ENCODE assay signal across 35 cellular contexts in the genomic region with DNA sequence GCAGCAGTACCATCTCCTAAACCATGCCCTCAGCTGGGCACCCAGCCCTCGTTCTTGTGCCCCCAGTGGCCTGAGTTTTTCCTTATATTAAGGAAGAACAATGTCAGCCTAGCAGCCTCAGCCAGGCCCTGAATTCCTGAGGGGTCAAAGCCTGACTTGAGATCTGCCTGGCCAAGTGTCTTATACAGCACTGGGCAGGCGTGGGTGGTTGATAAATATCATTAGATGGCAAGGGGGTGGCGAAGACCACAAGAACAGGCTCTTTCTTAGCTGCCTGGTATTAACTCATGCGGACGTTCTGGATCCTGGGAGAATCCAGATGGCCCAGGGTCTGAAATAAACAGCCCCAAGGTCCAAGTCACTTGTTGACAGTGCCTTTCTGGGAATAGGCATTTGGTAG. TPM values are rescaled to one million over a fixed set of nuclear protein-coding genes. Genes with fewer than 3 reads are reported as not detected.
"Had no signal": no experiment of that assay in that cellular context is flagged by ENCODE, and none has a peak within 500 bp of the region (broad histone marks: within the 10 kb centered on the region; RNA-seq: fewer than 3 reads in every experiment).

No MANE protein-coding gene starts in this region.

- H3K79me2 ChIP-seq: parathyroid adenoma had no signal

- H3K9me3 Mint-ChIP-seq: natural killer cell; nephron progenitor cell; neural crest cell; stimulated activated memory B cell treated with anti-CD40 and anti-IgM and Interleukin-4, amounts not matched to agents 10 μg/mL and 1 μg/mL and 100 μg/mL, for 72 hours; stimulated activated naive CD8-positive, alpha-beta T cell treated with anti-CD3 and anti-CD28 coated beads, Interleukin-15, amount 100 ng/mL, for 72 hours; type B pancreatic cell had no signal

- H3K36me3 Mint-ChIP-seq: natural killer cell; stimulated activated memory B cell treated with anti-CD40 and anti-IgM and Interleukin-4, amounts not matched to agents 10 μg/mL and 1 μg/mL and 100 μg/mL, for 72 hours; type B pancreatic cell had no signal

- H3K36me3 ChIP-seq: neutrophil, ovary, right lobe of liver, sigmoid colon, spleen, suprapubic skin, tibial artery, transverse colon, upper lobe of right lung, uterus had no signal

- H3K4me3 ChIP-seq: ovary, psoas muscle, right lobe of liver, sigmoid colon, skin epidermis, smooth muscle cell, spleen, suprapubic skin, testis, tibial artery, transverse colon, upper lobe of right lung, uterus had no signal

- H3K27me3 ChIP-seq: neutrophil, ovary, right lobe of liver, sigmoid colon, suprapubic skin, testis, tibial artery, transverse colon, upper lobe of right lung, uterus had no signal

- H3K4me3 Mint-ChIP-seq: naive thymus-derived CD4-positive, alpha-beta T cell; natural killer cell; nephron progenitor cell; neural crest cell; stimulated activated memory B cell treated with anti-CD40 and anti-IgM and Interleukin-4, amounts not matched to agents 10 μg/mL and 1 μg/mL and 100 μg/mL, for 72 hours; stimulated activated naive CD8-positive, alpha-beta T cell treated with anti-CD3 and anti-CD28 coated beads, Interleukin-15, amount 100 ng/mL, for 72 hours; type B pancreatic cell had no signal

- H3K4me1 Mint-ChIP-seq: naive thymus-derived CD4-positive, alpha-beta T cell; natural killer cell; stimulated activated memory B cell treated with anti-CD40 and anti-IgM and Interleukin-4, amounts not matched to agents 10 μg/mL and 1 μg/mL and 100 μg/mL, for 72 hours; stimulated activated naive CD8-positive, alpha-beta T cell treated with anti-CD3 and anti-CD28 coated beads, Interleukin-15, amount 100 ng/mL, for 72 hours had no signal

- H3K27ac ChIP-seq: neutrophil, ovary, parathyroid adenoma, psoas muscle, right lobe of liver, sigmoid colon, skin epidermis, spleen, suprapubic skin, testis, tibial artery, transverse colon, upper lobe of right lung, uterus had no signal

- ATAC-seq: naive thymus-derived CD4-positive, alpha-beta T cell; natural killer cell; psoas muscle; right cardiac atrium; right lobe of liver; stimulated activated memory B cell treated with anti-CD40 and anti-IgM and Interleukin-4, amounts not matched to agents 10 μg/mL and 1 μg/mL and 100 μg/mL, for 72 hours; stimulated activated naive CD8-positive, alpha-beta T cell treated with anti-CD3 and anti-CD28 coated beads, Interleukin-15, amount 100 ng/mL, for 72 hours; stimulated activated naive CD8-positive, alpha-beta T cell treated with anti-CD3 and anti-CD28 coated beads, Interleukin-15, Interleukin-2, amounts not matched to agents 100 U/mL and 50 U/mL, for 24 hours; upper lobe of right lung had no signal

- H3K9ac ChIP-seq: parathyroid adenoma had no signal

- H3K9me3 ChIP-seq: neutrophil, ovary, psoas muscle, right lobe of liver, sigmoid colon, spleen, suprapubic skin, testis, tibial artery, transverse colon, upper lobe of right lung, uterus had no signal

- H3K27ac Mint-ChIP-seq: naive thymus-derived CD4-positive, alpha-beta T cell; natural killer cell; nephron progenitor cell; progenitor cell of endocrine pancreas; stimulated activated memory B cell treated with anti-CD40 and anti-IgM and Interleukin-4, amounts not matched to agents 10 μg/mL and 1 μg/mL and 100 μg/mL, for 72 hours; stimulated activated naive CD8-positive, alpha-beta T cell treated with anti-CD3 and anti-CD28 coated beads, Interleukin-15, amount 100 ng/mL, for 72 hours; type B pancreatic cell had no signal

- H3K27me3 Mint-ChIP-seq: progenitor cell of endocrine pancreas had no signal

- DNase-seq: naive thymus-derived CD4-positive, alpha-beta T cell; natural killer cell; nephron progenitor cell; nucleus accumbens; ovary; posterior cingulate gyrus; psoas muscle; right cardiac atrium; right lobe of liver; sigmoid colon; spleen; stimulated activated CD4-positive, alpha-beta T cell treated with anti-CD3 and anti-CD28 coated beads, Interleukin-12 subunit alpha, Interleukin-12 subunit beta, amount 100 ng/mL, for 4 hours; stimulated activated CD4-positive, alpha-beta T cell treated with anti-CD3 and anti-CD28 coated beads, Interleukin-1b, Interleukin-23, amount 100 ng/mL, for 48 hours; stimulated activated CD4-positive, alpha-beta T cell treated with anti-CD3 and anti-CD28 coated beads, Interleukin-4, amount 100 ng/mL, for 1 hour; stimulated activated CD4-positive, alpha-beta T cell treated with anti-CD3 and anti-CD28 coated beads, Interleukin-4, amount 100 ng/mL, for 4 hours; stimulated activated CD8-positive, alpha-beta memory T cell treated with anti-CD3 and anti-CD28 coated beads, Interleukin-4, amount 100 ng/mL, for 48 hours; stimulated activated naive CD4-positive, alpha-beta T cell; stimulated activated naive CD8-positive, alpha-beta T cell treated with anti-CD3 and anti-CD28 coated beads, Interleukin-15, amount 100 ng/mL, for 72 hours; stimulated activated naive CD8-positive, alpha-beta T cell treated with anti-CD3 and anti-CD28 coated beads, Interleukin-15, Interleukin-2, amounts not matched to agents 100 U/mL and 50 U/mL, for 24 hours; substantia nigra; testis; tibial artery; transverse colon; upper lobe of right lung; uterus had no signal

- H3K4me2 ChIP-seq: smooth muscle cell had no signal

- H2AFZ ChIP-seq: parathyroid adenoma had no signal

- H3K4me1 ChIP-seq: psoas muscle, right lobe of liver, sigmoid colon, spleen, suprapubic skin, upper lobe of right lung had no signal

RNA-seq across cellular contexts. Expression of gene NGF, which starts 18.3 kb away (rescaled TPM):
- total RNA-seq: naive thymus-derived CD4-positive, alpha-beta T cell; natural killer cell; neural crest cell; renal cortical epithelial cell had no signal
- polyA plus RNA-seq: naive thymus-derived CD4-positive, alpha-beta T cell had no signal
